ENCODE assay signal across 24 cellular contexts in the genomic region with DNA sequence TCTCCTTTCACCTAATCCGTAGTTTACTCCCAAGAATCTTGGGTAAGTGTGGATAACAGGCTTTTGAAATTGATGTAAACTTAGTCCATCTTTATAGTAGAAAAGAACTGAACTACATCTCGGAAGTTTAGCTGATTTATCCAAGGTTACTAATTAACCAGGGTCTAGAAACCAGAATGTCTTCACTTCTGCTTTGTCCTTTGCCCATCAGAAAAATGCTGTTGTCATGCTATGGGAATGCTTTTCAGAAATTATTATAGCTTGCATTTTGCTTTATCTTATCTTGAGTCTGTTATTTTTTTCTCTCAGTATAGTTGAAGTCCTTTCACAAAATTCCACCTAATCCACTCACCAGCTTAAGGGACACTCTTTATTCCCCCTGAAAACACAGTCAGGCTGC.
DNase-seq lines count a peak whose midpoint lies in the region; ATAC-seq and TF ChIP-seq lines count a peak whose summit lies in the region.
"Had no signal": no experiment of that assay in that cellular context is flagged by ENCODE, and none has a peak within 500 bp of the region (broad histone marks: within the 10 kb centered on the region; RNA-seq: fewer than 3 reads in every experiment).

No MANE protein-coding gene starts in this region.

- peaks cover 11% of the 10 kb centered on the region for H3K27me3 Mint-ChIP-seq in activated T-cell treated with anti-CD3 and anti-CD28 coated beads, Interleukin-2, amount 50 U/mL, for 72 hours (ENCODE audit: low read depth)

- H2AK5ac ChIP-seq in mesenchymal stem cell (ENCODE audit: low read length, severe bottlenecking), result no peak overlapping the region

- no peak overlapping the region for H2BK12ac ChIP-seq in mesenchymal stem cell (ENCODE audit: low read length in 2 of 2)

- H3K9me3 Mint-ChIP-seq in activated T-cell treated with anti-CD3 and anti-CD28 coated beads, Interleukin-2, amount 50 U/mL, for 72 hours, result no peaks in the 10 kb centered on the region
- H3K9me3 Mint-ChIP-seq: CD4-positive, alpha-beta memory T cell; central memory CD8-positive, alpha-beta T cell had no signal

- H4K91ac ChIP-seq in mesenchymal stem cell (ENCODE audit: low read length), result no peak overlapping the region

- DNase-seq in OCI-M1 (lab: John Stamatoyannopoulos, UW) (peak; percentile 16), mesenchymal stem cell (no peak), iPS-NIHi7 (ENCODE audit: extremely low spot score) (no peak), NCI-H187 treated with DMSO at 0.1 percent for 48 hours (lab: John Stamatoyannopoulos, UW) (no peak), stomach (no peak)
- no peak for DNase-seq in activated T-cell treated with anti-CD3 and anti-CD28 coated beads, Interleukin-2, amount 50 U/mL, for 72 hours
- DNase-seq: activated CD8-positive, alpha-beta memory T cell treated with anti-CD3 and anti-CD28 coated beads, Interleukin-2, amount 50 U/mL, for 48 hours; activated effector memory CD4-positive, alpha-beta T cell treated with anti-CD3 and anti-CD28 coated beads, Interleukin-2, amount 50 U/mL, for 16 hours; amniotic stem cell; CD4-positive, alpha-beta memory T cell; DMS79; dorsolateral prefrontal cortex; lower lobe of right lung; NCI-H1417; NCI-H2171; spleen; stimulated activated CD4-positive, alpha-beta T cell treated with anti-CD3 and anti-CD28 coated beads, Interleukin-4, amount 100 ng/mL, for 24 hours; T-helper 2 cell; upper lobe of right lung had no signal

- TF ChIP-seq EP300 in stomach (IDR thresholded peaks at IDR 0.05), result no peak

- no peak for TF ChIP-seq CTCF in stomach (IDR thresholded peaks at IDR 0.05)

- no peak overlapping the region for H3K9ac ChIP-seq in mesenchymal stem cell (ENCODE audit: low read length)

- no peak overlapping the region for H3K4me3 Mint-ChIP-seq in activated T-cell treated with anti-CD3 and anti-CD28 coated beads, Interleukin-2, amount 50 U/mL, for 72 hours
- H3K4me3 Mint-ChIP-seq: CD4-positive, alpha-beta memory T cell; central memory CD8-positive, alpha-beta T cell had no signal

- no peak overlapping the region for H3K14ac ChIP-seq in mesenchymal stem cell (ENCODE audit: low read length in 2 of 2)

- H3K27ac Mint-ChIP-seq in activated T-cell treated with anti-CD3 and anti-CD28 coated beads, Interleukin-2, amount 50 U/mL, for 72 hours, result no peak overlapping the region
- H3K27ac Mint-ChIP-seq: CD4-positive, alpha-beta memory T cell had no signal

- no peak for TF ChIP-seq POLR2A in stomach (IDR thresholded peaks at IDR 0.05)

- H3K36me3 ChIP-seq in mesenchymal stem cell (ENCODE audit: control insufficient read depth in 1 of 2, insufficient read depth in 2 of 2, low read depth in 1 of 2, low read length in 2 of 2) (no peaks in the 10 kb centered on the region), stomach (no peaks in the 10 kb centered on the region)
- H3K36me3 ChIP-seq: lower lobe of right lung, spleen, upper lobe of right lung had no signal

- no peak overlapping the region for H3K4me2 ChIP-seq in mesenchymal stem cell (ENCODE audit: low read length, poor library complexity, severe bottlenecking)

- peak; percentile 68 for ATAC-seq in GM18870 (IDR thresholded peaks at IDR 0.05; ENCODE audit: unreplicated experiment)
- peak; percentile 75 for ATAC-seq in HG02759 (IDR thresholded peaks at IDR 0.05; ENCODE audit: unreplicated experiment)
- ATAC-seq in activated T-cell treated with anti-CD3 and anti-CD28 coated beads, Interleukin-2, amount 50 U/mL, for 72 hours (replicated peaks in 1 of 2), result no peak
- ATAC-seq: lower lobe of right lung, Panc1, upper lobe of right lung had no signal

- H2BK15ac ChIP-seq in mesenchymal stem cell (ENCODE audit: low read depth, poor library complexity, severe bottlenecking), result no peak overlapping the region

- no peak overlapping the region for H2AFZ ChIP-seq in mesenchymal stem cell (ENCODE audit: low read depth, low read length)

- no CpG with 5 or more reads among the region's 2 CpGs for WGBS in mesenchymal stem cell
- 42 to 67% (median 57%) methylated on average over 2 of the region's 2 CpGs for WGBS in stomach, 5 donors

- H3K27ac ChIP-seq in mesenchymal stem cell (ENCODE audit: low read length, poor library complexity, severe bottlenecking) (peak overlapping the region; percentile 87), stomach (no peak overlapping the region)
- H3K27ac ChIP-seq: lower lobe of right lung, spleen, upper lobe of right lung, VCaP had no signal

- intact Hi-C loops in stomach (cut with DNase I; ENCODE audit: low total_unique reads), result no loop called here

- no peak overlapping the region for H3K4ac ChIP-seq in mesenchymal stem cell (ENCODE audit: low read depth in 1 of 2, low read length in 2 of 2)

- no peak overlapping the region for H3K4me3 ChIP-seq in mesenchymal stem cell (ENCODE audit: insufficient read depth in 1 of 2, low read depth in 1 of 2, low read length in 2 of 2)
- no peak overlapping the region for H3K4me3 ChIP-seq in stomach
- H3K4me3 ChIP-seq: dorsolateral prefrontal cortex, lower lobe of right lung, spleen, upper lobe of right lung had no signal

- H3K23ac ChIP-seq in mesenchymal stem cell (ENCODE audit: low read length in 2 of 2), result no peak overlapping the region

- no peak overlapping the region for H2BK120ac ChIP-seq in mesenchymal stem cell (ENCODE audit: low read depth, low read length)

- H3K36me3 Mint-ChIP-seq in activated T-cell treated with anti-CD3 and anti-CD28 coated beads, Interleukin-2, amount 50 U/mL, for 72 hours (ENCODE audit: insufficient read depth in 2 of 2), result no peaks in the 10 kb centered on the region
- H3K36me3 Mint-ChIP-seq: CD4-positive, alpha-beta memory T cell had no signal

- no peak overlapping the region for H2BK5ac ChIP-seq in mesenchymal stem cell (ENCODE audit: low read depth, low read length, poor library complexity, severe bottlenecking)

- H4K8ac ChIP-seq in mesenchymal stem cell (ENCODE audit: low read length), result no peak overlapping the region

- no peaks in the 10 kb centered on the region for H3K4me1 Mint-ChIP-seq in activated T-cell treated with anti-CD3 and anti-CD28 coated beads, Interleukin-2, amount 50 U/mL, for 72 hours (ENCODE audit: low read depth)
- H3K4me1 Mint-ChIP-seq: CD4-positive, alpha-beta memory T cell; central memory CD8-positive, alpha-beta T cell had no signal

- no peaks in the 10 kb centered on the region for H3K79me1 ChIP-seq in mesenchymal stem cell (replicated peaks; ENCODE audit: low read length, poor library complexity, severe bottlenecking)

- no peak overlapping the region for H3K18ac ChIP-seq in mesenchymal stem cell (ENCODE audit: low read depth in 1 of 2, low read length in 2 of 2)

- H3K9me3 ChIP-seq in mesenchymal stem cell (ENCODE audit: control insufficient read depth, low read length) (no peaks in the 10 kb centered on the region), stomach (no peaks in the 10 kb centered on the region)
- H3K9me3 ChIP-seq: lower lobe of right lung, spleen, upper lobe of right lung had no signal

- H3K27me3 ChIP-seq in mesenchymal stem cell (ENCODE audit: control insufficient read depth in 1 of 2, insufficient read depth in 1 of 2, low read length in 2 of 2), result no peaks in the 10 kb centered on the region
- H3K27me3 ChIP-seq in stomach, result no peaks in the 10 kb centered on the region
- H3K27me3 ChIP-seq: dorsolateral prefrontal cortex, spleen, upper lobe of right lung had no signal

- peaks cover 6% of the 10 kb centered on the region for H3K4me1 ChIP-seq in mesenchymal stem cell (ENCODE audit: control insufficient read depth, insufficient read depth, low read depth, low read length)
- H3K4me1 ChIP-seq in stomach, result no peaks in the 10 kb centered on the region
- H3K4me1 ChIP-seq: lower lobe of right lung, spleen, upper lobe of right lung had no signal

Comparison
In these comparisons a context has a peak if more than half of its experiments do, and no peak if none do; other contexts are left out.
1. ATAC-seq: peak in GM18870 (single experiment) and HG02759 (single experiment); none in activated T-cell treated with anti-CD3 and anti-CD28 coated beads, Interleukin-2, amount 50 U/mL, for 72 hours (0 of 2).